11 cellular contexts compared by ENCODE assay signal in the genomic region with DNA sequence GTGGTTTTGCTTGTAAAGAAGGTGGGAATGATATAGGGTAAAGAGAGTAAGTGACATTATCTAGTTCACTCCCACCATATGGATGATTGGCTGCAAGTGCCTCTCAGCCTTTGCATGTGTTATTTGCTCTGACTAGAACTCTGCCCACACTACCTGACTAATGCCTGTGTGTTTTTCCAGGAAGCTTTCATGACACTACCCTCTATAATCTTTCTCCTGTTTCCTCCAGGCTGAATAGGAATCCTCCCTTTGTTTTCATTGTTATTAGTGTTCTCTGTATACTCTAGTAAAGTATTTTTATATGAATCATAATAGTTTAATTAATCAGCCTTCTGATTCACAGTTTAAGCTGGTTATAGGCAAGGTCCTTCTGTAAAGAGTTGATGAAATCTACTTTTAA. TPM values are rescaled to one million over a fixed set of nuclear protein-coding genes. Genes with fewer than 3 reads are reported as not detected.
DNase-seq lines count a peak whose midpoint lies in the region; ATAC-seq, FAIRE-seq and TF ChIP-seq lines count a peak whose summit lies in the region.
"Not testable (repeated sequence)": the region's sequence is repeated elsewhere in the genome, so short reads cannot be mapped to it uniquely, and the experiment has no call there.
"Had no signal": no experiment of that assay in that cellular context is flagged by ENCODE, and none has a peak within 500 bp of the region (broad histone marks: within the 10 kb centered on the region; RNA-seq: fewer than 3 reads in every experiment).

No MANE protein-coding gene starts in this region.

- DNase-seq in HCT116 (ENCODE audit: low read depth, low spot score); activated T-cell treated with anti-CD3 and anti-CD28 coated beads, Interleukin-2, amount 50 U/mL, for 4 hours; esophagus squamous epithelium (lab: John Stamatoyannopoulos, UW); left lobe of liver (ENCODE audit: low spot score); pancreas; suprapubic skin (ENCODE audit: low spot score in 2 of 2): not testable (repeated sequence)
- DNase-seq in PC-9 (peak in 1 of 2 experiments; percentile 71), bronchial epithelial cell (ENCODE audit: low read depth) (peak; percentile 97)

- CTCF ChIA-PET in HCT116 (lab: Charles Lee); PC-9 (lab: Charles Lee): not testable (repeated sequence)

- H3K4me3 Mint-ChIP-seq in activated T-cell treated with anti-CD3 and anti-CD28 coated beads, Interleukin-2, amount 50 U/mL, for 4 hours, result not testable (repeated sequence)

- peaks cover 6 to 28% of the 10 kb centered on the region in 2 experiments for H3K4me1 ChIP-seq in HCT116 (ENCODE audit: control insufficient read depth in 1 of 2, insufficient read depth in 2 of 2, low read length in 2 of 2)
- H3K4me1 ChIP-seq in PC-9 (replicated peaks; ENCODE audit: insufficient read depth), result peaks cover 58% of the 10 kb centered on the region
- peaks cover 9 to 64% (median 20%) of the 10 kb centered on the region in 3 donors for H3K4me1 ChIP-seq in esophagus squamous epithelium
- H3K4me1 ChIP-seq in pancreas, result peaks cover 0 to 13% (median 10%) of the 10 kb centered on the region in 3 donors
- H3K4me1 ChIP-seq in suprapubic skin, result not testable (repeated sequence)

- H3K4me1 Mint-ChIP-seq in activated T-cell treated with anti-CD3 and anti-CD28 coated beads, Interleukin-2, amount 50 U/mL, for 4 hours (ENCODE audit: low read depth), result not testable (repeated sequence)

- peaks cover 47% of the 10 kb centered on the region for H3F3A ChIP-seq in PC-9 (ENCODE audit: insufficient read depth, low read depth)

- not testable (repeated sequence) for H3K27me3 ChIP-seq in HCT116 (ENCODE audit: insufficient read depth, low read length); PC-9 (ENCODE audit: insufficient read depth, low read depth); bronchial epithelial cell (ENCODE audit: control insufficient read depth, insufficient read depth, low read length); esophagus squamous epithelium; pancreas; suprapubic skin

- H3K27ac ChIP-seq in HCT116 (ENCODE audit: low read depth, low read length), result not testable (repeated sequence)
- peak overlapping the region; percentile 90 for H3K27ac ChIP-seq in PC-9
- H3K27ac ChIP-seq in esophagus squamous epithelium, result peak overlapping the region; percentile 65 to 83 (median 74)
- H3K27ac ChIP-seq in pancreas, result peak overlapping the region in 2 of 4 donors; percentile 81 to 83
- H3K27ac ChIP-seq in suprapubic skin, result peak overlapping the region; percentile 50

- not testable (repeated sequence) for H2AFZ ChIP-seq in HCT116 (ENCODE audit: low read depth, low read length, poor library complexity, severe bottlenecking); PC-9

- intact Hi-C loops in HCT116 (cut with micrococcal nuclease); esophagus squamous epithelium (cut with DNase I); pancreas (cut with DNase I): not testable (repeated sequence)
- intact Hi-C loops in PC-9 (cut with micrococcal nuclease; ENCODE audit: unreplicated experiment), result loop anchor here (2.0 kb wide), 1 partner anchor 17 kb away; no protein-coding TSS in a partner anchor

- not testable (repeated sequence) for H3K36me3 ChIP-seq in HCT116 (ENCODE audit: control insufficient read depth in 1 of 2, insufficient read depth in 2 of 2, low read length in 2 of 2); bronchial epithelial cell (ENCODE audit: control insufficient read depth, insufficient read depth, low read length); esophagus squamous epithelium; pancreas; suprapubic skin
- H3K36me3 ChIP-seq in PC-9 (ENCODE audit: low read depth), result peaks cover 23% of the 10 kb centered on the region

- FAIRE-seq in bronchial epithelial cell (lab: Jason Lieb, UNC), result peak; percentile 43
- FAIRE-seq in pancreas (lab: Jason Lieb, UNC), result not testable (repeated sequence)

- POLR2A ChIA-PET in HCT116 (lab: Charles Lee); PC-9 (lab: Charles Lee; ENCODE audit: unreplicated experiment): not testable (repeated sequence)

- H3K36me3 Mint-ChIP-seq in activated T-cell treated with anti-CD3 and anti-CD28 coated beads, Interleukin-2, amount 50 U/mL, for 4 hours (ENCODE audit: insufficient read depth), result not testable (repeated sequence)

- not testable (repeated sequence) for H3K9me3 Mint-ChIP-seq in activated T-cell treated with anti-CD3 and anti-CD28 coated beads, Interleukin-2, amount 50 U/mL, for 4 hours

- ATAC-seq in HCT116 (peak; percentile 46), left lobe of liver (peak; percentile 18), pancreas (peak in 3 of 4 donors; percentile 36 to 75 (median 66))
- ATAC-seq in activated T-cell treated with anti-CD3 and anti-CD28 coated beads, Interleukin-2, amount 50 U/mL, for 4 hours, result peak; percentile 62 to 65

- not testable (repeated sequence) for H3K9me2 ChIP-seq in HCT116 (ENCODE audit: insufficient read depth); PC-9 (ENCODE audit: insufficient read depth)

- TF ChIP-seq EP300 in suprapubic skin (IDR thresholded peaks at IDR 0.05), result not testable (repeated sequence)

- not testable (repeated sequence) for H3K79me2 ChIP-seq in HCT116 (ENCODE audit: insufficient read depth, low read length)
- H3K79me2 ChIP-seq in PC-9 (ENCODE audit: low read depth), result peaks cover 43% of the 10 kb centered on the region

- not testable (repeated sequence) for H3K27me3 Mint-ChIP-seq in activated T-cell treated with anti-CD3 and anti-CD28 coated beads, Interleukin-2, amount 50 U/mL, for 4 hours (ENCODE audit: low read depth)

- not testable (repeated sequence) for TF ChIP-seq CTCF in HCT116 (IDR thresholded peaks at IDR 0.05 in 2 of 3, conservative IDR thresholded peaks at IDR 0.05 in 1 of 3; ENCODE audit: borderline replicate concordance in 1 of 3, insufficient read depth in 1 of 3, low read depth in 2 of 3, low read length in 2 of 3); PC-9 (conservative IDR thresholded peaks at IDR 0.05); bronchial epithelial cell (IDR thresholded peaks at IDR 0.05; ENCODE audit: insufficient read depth, low read length, severe bottlenecking); esophagus squamous epithelium (IDR thresholded peaks at IDR 0.05); pancreas (IDR thresholded peaks at IDR 0.05); suprapubic skin (IDR thresholded peaks at IDR 0.05)

- H3K4me3 ChIP-seq in HCT116 (replicated peaks in 1 of 2; ENCODE audit: low read depth in 1 of 2, low read length in 2 of 2); PC-9; bronchial epithelial cell (ENCODE audit: low read depth, low read length); esophagus squamous epithelium; pancreas; suprapubic skin: not testable (repeated sequence)

- RAD21 ChIA-PET in HCT116 (lab: Charles Lee; ENCODE audit: low non-redundant PET in 1 of 2, low total read pairs in 2 of 2, uncharacterized antibody in 2 of 2, unreplicated experiment in 2 of 2), result not testable (repeated sequence)

- not testable (repeated sequence) for TF ChIP-seq POLR2A in HCT116 (IDR thresholded peaks at IDR 0.05; ENCODE audit: borderline replicate concordance, extremely low read depth, insufficient read depth, insufficient read length); esophagus squamous epithelium (IDR thresholded peaks at IDR 0.05); suprapubic skin (IDR thresholded peaks at IDR 0.05)

- not testable (repeated sequence) for TF ChIP-seq RAD21 in HCT116 (IDR thresholded peaks at IDR 0.05; ENCODE audit: low read depth)

- not testable (repeated sequence) for H3K9ac ChIP-seq in HCT116 (ENCODE audit: low read length)

- H3K4me2 ChIP-seq in HCT116 (ENCODE audit: low read length) (peak overlapping the region; percentile 63; the same call in 1 of the 2 replicates), PC-9 (peak overlapping the region; percentile 75)

- not testable (repeated sequence) for H3K9me3 ChIP-seq in HCT116 (ENCODE audit: control insufficient read depth in 1 of 2, insufficient read depth in 1 of 2, low read depth in 1 of 2, low read length in 2 of 2); PC-9 (ENCODE audit: insufficient read depth, low read depth); esophagus squamous epithelium; pancreas; suprapubic skin

- not testable (repeated sequence) for BruUV-seq in HCT116 (replicated peaks; lab: Mats Ljungman, UMichigan); PC-9 (replicated peaks; lab: Mats Ljungman, UMichigan)

- not testable (repeated sequence) for H4K20me1 ChIP-seq in HCT116 (ENCODE audit: insufficient read depth); PC-9 (ENCODE audit: insufficient read depth)

TF ChIP-seq in HCT116, 20 proteins besides CTCF, POLR2A, EP300 and RAD21:
- peak; percentile 19; the same call in 1 of the 2 replicates for TF ChIP-seq FOSL1 (IDR thresholded peaks at IDR 0.05; ENCODE audit: low read depth)
- TF ChIP-seq SP1 (IDR thresholded peaks at IDR 0.05; ENCODE audit: low read depth), result peak; percentile 22; the same call in 1 of the 2 replicates

RNA-seq across cellular contexts. Expression of gene TMEM45B, which starts 13.8 kb away (rescaled TPM):
- total RNA-seq in HCT116 (2021; ENCODE audit: unreplicated experiment) (not detected), PC-9 (2021) (11.4 and 13.3 TPM in 2 replicates), bronchial epithelial cell (162 and 317 TPM in 2 replicates), esophagus squamous epithelium (100 to 1,000 TPM in 2 of 4 donors, 10 to 100 TPM in 2; 30.1 to 127 (median 92.9) TPM), left lobe of liver (16.1 TPM), pancreas (1 to 10 TPM in 5 of 6 donors, under 1 TPM in 1; 0.51 to 3.1 (median 1.6) TPM), suprapubic skin (10 to 100 TPM; 19.9 to 42.0 (median 35.9) TPM)
- 0.12 and 0.35 TPM in 2 replicates for polyA plus RNA-seq in HCT116 (2012)
- under 1 TPM; 0.16 to 0.48 (median 0.33) TPM for total RNA-seq in activated T-cell treated with anti-CD3 and anti-CD28 coated beads, Interleukin-2, amount 50 U/mL, for 4 hours
- 1 to 10 TPM in 1 of 2 donors, under 1 TPM in 1; 0.72 to 2.5 TPM for polyA plus RNA-seq in pancreas
- total RNA-seq: G401, H1, OCI-LY7 had no signal
